ENCODE assay signal across 14 cellular contexts in the genomic region with DNA sequence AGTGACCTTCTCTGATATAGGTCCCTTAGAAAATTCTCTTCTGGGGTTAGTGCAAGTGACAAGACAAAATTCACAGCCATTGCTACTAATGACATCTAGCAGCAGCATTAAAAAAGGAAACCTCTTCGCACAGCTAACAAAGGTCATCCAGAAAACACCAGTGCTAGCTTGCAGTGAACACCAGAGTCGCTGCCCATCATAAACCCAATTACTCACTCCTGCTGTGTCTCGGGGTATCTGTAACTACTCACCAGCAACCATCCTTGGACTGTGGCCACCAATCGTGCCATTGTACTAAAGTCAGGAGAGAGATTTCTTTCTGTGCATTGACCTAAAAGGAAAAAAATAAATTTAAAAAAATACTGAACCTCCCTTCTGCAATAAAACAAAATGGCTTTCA.
"Had no signal": no experiment of that assay in that cellular context is flagged by ENCODE, and none has a peak within 500 bp of the region (broad histone marks: within the 10 kb centered on the region; RNA-seq: fewer than 3 reads in every experiment).

No MANE protein-coding gene starts in this region.

- H3K27me3 Mint-ChIP-seq: naive thymus-derived CD4-positive, alpha-beta T cell had no signal

- H3K27ac ChIP-seq: dorsolateral prefrontal cortex, left lung, neutrophil, psoas muscle had no signal

- ATAC-seq: esophagus mucosa; left lung; naive thymus-derived CD4-positive, alpha-beta T cell; psoas muscle had no signal

- H3K27ac Mint-ChIP-seq: naive thymus-derived CD4-positive, alpha-beta T cell; nephron progenitor cell had no signal

- H3K36me3 ChIP-seq: left lung, neutrophil had no signal

- H3K9me3 ChIP-seq: neutrophil, psoas muscle had no signal

- H3K27me3 ChIP-seq: dorsolateral prefrontal cortex, left lung, neutrophil had no signal

- H3K4me3 Mint-ChIP-seq: naive thymus-derived CD4-positive, alpha-beta T cell; nephron progenitor cell had no signal

- H3K4me3 ChIP-seq: dorsolateral prefrontal cortex, left lung, psoas muscle had no signal

- H3K4me1 Mint-ChIP-seq: naive thymus-derived CD4-positive, alpha-beta T cell; nephron progenitor cell had no signal

- H3K4me1 ChIP-seq: left lung, psoas muscle had no signal

- DNase-seq: cortex of kidney; effector CD8-positive, alpha-beta T cell; islet precursor cell; left lung; naive thymus-derived CD4-positive, alpha-beta T cell; nephron progenitor cell; psoas muscle; small intestine; stimulated activated CD4-positive, alpha-beta T cell treated with anti-CD3 and anti-CD28 coated beads, Interleukin-12 subunit alpha, Interleukin-12 subunit beta, amount 100 ng/mL, for 4 hours; stimulated activated naive CD4-positive, alpha-beta T cell treated with Interleukin-2 at 50 U/mL for 16 hours; trophoblast cell had no signal
